ENCODE assay signal across 9 cellular contexts in the genomic region with DNA sequence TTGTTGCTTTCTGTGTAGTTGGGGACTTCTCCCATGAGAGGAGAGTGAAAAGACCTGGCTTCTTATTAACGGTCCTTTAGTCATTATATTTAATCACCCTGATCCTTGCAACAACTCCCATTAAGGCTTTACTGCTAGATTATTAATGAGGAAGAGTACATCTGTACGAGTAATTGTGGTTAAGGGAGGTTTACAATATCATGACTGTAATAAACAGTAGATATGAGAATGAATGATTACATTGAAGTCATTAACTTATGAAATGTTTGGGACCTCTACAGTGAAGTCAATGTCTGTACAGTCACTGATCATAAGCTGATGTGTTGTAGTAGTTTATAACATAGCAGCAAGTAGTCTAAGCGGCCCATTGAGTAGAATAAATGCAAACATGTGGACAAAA. TPM values are rescaled to one million over a fixed set of nuclear protein-coding genes. Genes with fewer than 3 reads are reported as not detected.
"Had no signal": no experiment of that assay in that cellular context is flagged by ENCODE, and none has a peak within 500 bp of the region (broad histone marks: within the 10 kb centered on the region; RNA-seq: fewer than 3 reads in every experiment).

No MANE protein-coding gene starts in this region.

- ATAC-seq: GM12878 had no signal

- DNase-seq: GDM1, GF-D8 had no signal

- H3K4me3 ChIP-seq: GM12878 had no signal

- FAIRE-seq: G401.6, GM12878, GM12891, GM12892, GM18507, GM19239 had no signal

RNA-seq across cellular contexts. Expression of a gene that starts 24.7 kb away (rescaled TPM):
- total RNA-seq: G401 had no signal
